Comparison of ENCODE assay signal across 8 cellular contexts in genomic region chr15:57340673-57341259, GRCh38. TPM values are rescaled to one million over a fixed set of nuclear protein-coding genes. Genes with fewer than 3 reads are reported as not detected.
DNase-seq lines count a peak whose midpoint lies in the region; ATAC-seq and TF ChIP-seq lines count a peak whose summit lies in the region.

No MANE protein-coding gene starts in this region.

- H3K4me1 ChIP-seq in Caco-2 (no peaks in the 10 kb centered on the region), HAP-1 (no peaks in the 10 kb centered on the region), heart left ventricle (peaks cover 0 to 24% (median 9%) of the 10 kb centered on the region in 12 donors), prostate gland (replicated peaks) (no peaks in the 10 kb centered on the region)

- POLR2A ChIA-PET in Caco-2 (lab: Charles Lee): no interaction called here

- H3K27ac ChIP-seq in heart left ventricle: no peak overlapping the region
- H3K27ac ChIP-seq in prostate gland: no peak overlapping the region

- CTCF ChIA-PET in Caco-2 (lab: Charles Lee): interaction anchor here (0.6 to 6.0 kb wide), 11 partner anchors 19 to 1057 kb away, joined by 3 to 148 read pairs (median 3); no protein-coding TSS in a partner anchor
- CTCF ChIA-PET in activated naive CD4-positive, alpha-beta T cell treated with anti-CD3 and anti-CD28 coated beads, Interleukin-2, amount 10 ng/mL, durations not matched to agents 7 days and 5 days (lab: Charles Lee): interaction anchor here (0.6 to 7.7 kb wide), 13 partner anchors 12 to 221 kb away, joined by 3 to 93 read pairs (median 3); no protein-coding TSS in a partner anchor

- intact Hi-C loops in Caco-2 (cut with micrococcal nuclease; ENCODE audit: unreplicated experiment): loop anchor here (1.0 to 5.0 kb wide), 5 partner anchors 36 to 202 kb away; partner anchors contain the start of gene CGNL1
- intact Hi-C loops in heart left ventricle (cut with DNase I): loop anchor here (1.0 to 5.0 kb wide), 6 partner anchors 122 to 202 kb away; no protein-coding TSS in a partner anchor
- intact Hi-C loops in prostate gland (cut with DNase I): loop anchor here (2.0 to 5.0 kb wide), 2 partner anchors 188 to 202 kb away; no protein-coding TSS in a partner anchor

- no peaks in the 10 kb centered on the region for H3K9me3 ChIP-seq in Caco-2
- no peaks in the 10 kb centered on the region for H3K9me3 ChIP-seq in HAP-1
- no peaks in the 10 kb centered on the region for H3K9me3 ChIP-seq in heart left ventricle
- H3K9me3 ChIP-seq in prostate gland: no peaks in the 10 kb centered on the region

- peaks cover 6% of the 10 kb centered on the region for H3K4me1 Mint-ChIP-seq in Caco-2 (ENCODE audit: low read depth, unreplicated experiment)
- no peaks in the 10 kb centered on the region for H3K4me1 Mint-ChIP-seq in activated naive CD4-positive, alpha-beta T cell treated with anti-CD3 and anti-CD28 coated beads, Interleukin-2, amount 10 ng/mL, durations not matched to agents 7 days and 5 days

- H3K36me3 ChIP-seq in Caco-2 (ENCODE audit: control insufficient read depth, insufficient read depth, low read length) (no peaks in the 10 kb centered on the region), HAP-1 (replicated peaks) (no peaks in the 10 kb centered on the region), heart left ventricle (no peaks in the 10 kb centered on the region), prostate gland (no peaks in the 10 kb centered on the region)

- no peaks in the 10 kb centered on the region for H3K27me3 ChIP-seq in Caco-2 (replicated peaks; ENCODE audit: control insufficient read depth, insufficient read depth, low read length)
- H3K27me3 ChIP-seq in HAP-1 (ENCODE audit: low read depth): no peaks in the 10 kb centered on the region
- H3K27me3 ChIP-seq in heart left ventricle: no peaks in the 10 kb centered on the region
- H3K27me3 ChIP-seq in prostate gland (replicated peaks; ENCODE audit: insufficient read depth): no peaks in the 10 kb centered on the region

- in situ Hi-C loops in HAP-1 (cut with MboI; ENCODE audit: low sequenced_read_pairs): loop anchor here (5.0 kb wide), 1 partner anchor 192 kb away; no protein-coding TSS in a partner anchor

- no TSS peak for BruUV-seq in Caco-2 (replicated peaks; lab: Mats Ljungman, UMichigan)

- no peak overlapping the region for H3K4me3 ChIP-seq in Caco-2 (ENCODE audit: low read depth, low read length)
- H3K4me3 ChIP-seq in HAP-1: no peak overlapping the region
- H3K4me3 ChIP-seq in heart left ventricle: no peak overlapping the region
- no peak overlapping the region for H3K4me3 ChIP-seq in prostate gland

- no peaks in the 10 kb centered on the region for H3K9me3 Mint-ChIP-seq in Caco-2 (ENCODE audit: unreplicated experiment)
- no peaks in the 10 kb centered on the region for H3K9me3 Mint-ChIP-seq in activated naive CD4-positive, alpha-beta T cell treated with anti-CD3 and anti-CD28 coated beads, Interleukin-2, amount 10 ng/mL, durations not matched to agents 7 days and 5 days

- ATAC-seq in heart left ventricle (peak in 3 of 4 donors; percentile 43 to 61 (median 61)), GM21390 (IDR thresholded peaks at IDR 0.05; ENCODE audit: unreplicated experiment) (no peak)

- TF ChIP-seq CTCF in Caco-2 (IDR thresholded peaks at IDR 0.05; ENCODE audit: insufficient read depth in 1 of 2, low read depth in 1 of 2, low read length in 1 of 2, severe bottlenecking in 1 of 2, unreplicated experiment in 1 of 2) (peak; percentile 81 to 89), heart left ventricle (IDR thresholded peaks at IDR 0.05) (peak; percentile 79 to 98 (median 90)), prostate gland (IDR thresholded peaks at IDR 0.05) (peak; percentile 57 to 91 (median 84))

- TF ChIP-seq POLR2A in heart left ventricle (IDR thresholded peaks at IDR 0.05) (no peak), prostate gland (IDR thresholded peaks at IDR 0.05) (no peak)

- no peak overlapping the region for H3K27ac Mint-ChIP-seq in Caco-2 (ENCODE audit: unreplicated experiment)
- H3K27ac Mint-ChIP-seq in activated naive CD4-positive, alpha-beta T cell treated with anti-CD3 and anti-CD28 coated beads, Interleukin-2, amount 10 ng/mL, durations not matched to agents 7 days and 5 days: no peak overlapping the region

- WGBS in heart left ventricle, 4 donors: 0 to 2% (median 1%) methylated on average over 5 of the region's 5 CpGs
- WGBS in prostate gland: 0% methylated on average over 5 of the region's 5 CpGs

- H3K36me3 Mint-ChIP-seq in Caco-2 (ENCODE audit: insufficient read depth, unreplicated experiment): no peaks in the 10 kb centered on the region
- H3K36me3 Mint-ChIP-seq in activated naive CD4-positive, alpha-beta T cell treated with anti-CD3 and anti-CD28 coated beads, Interleukin-2, amount 10 ng/mL, durations not matched to agents 7 days and 5 days: no peaks in the 10 kb centered on the region

- H3K27me3 Mint-ChIP-seq in Caco-2 (ENCODE audit: insufficient read depth, unreplicated experiment): no peaks in the 10 kb centered on the region
- peaks cover 23% of the 10 kb centered on the region for H3K27me3 Mint-ChIP-seq in activated naive CD4-positive, alpha-beta T cell treated with anti-CD3 and anti-CD28 coated beads, Interleukin-2, amount 10 ng/mL, durations not matched to agents 7 days and 5 days

- DNase-seq in Caco-2 (peak; percentile 61 to 62), HAP-1 (ENCODE audit: low spot score in 2 of 2) (peak; percentile 71 to 77), NCI-H526 treated with DMSO at 0.1 percent for 48 hours (lab: John Stamatoyannopoulos, UW) (peak; percentile 44), heart left ventricle (peak in 3 of 5 donors; percentile 41 to 49 (median 49)), prostate gland (ENCODE audit: low spot score) (peak; percentile 57), 8988T (no peak)
- DNase-seq in activated naive CD4-positive, alpha-beta T cell treated with anti-CD3 and anti-CD28 coated beads, Interleukin-2, amount 10 ng/mL, durations not matched to agents 7 days and 5 days: peak; percentile 51

- H3K4me3 Mint-ChIP-seq in Caco-2 (ENCODE audit: unreplicated experiment): no peak overlapping the region
- H3K4me3 Mint-ChIP-seq in activated naive CD4-positive, alpha-beta T cell treated with anti-CD3 and anti-CD28 coated beads, Interleukin-2, amount 10 ng/mL, durations not matched to agents 7 days and 5 days: no peak overlapping the region

RNA-seq across cellular contexts. Expression of gene CGNL1, which starts 35.5 kb away (rescaled TPM):
- 8.3 and 9.4 TPM in 2 replicates for total RNA-seq in Caco-2 (2022)
- 10 to 100 TPM; 16.9 to 40.0 (median 23.7) TPM for total RNA-seq in heart left ventricle
- 1 to 10 TPM; 3.8 to 4.9 TPM for polyA plus RNA-seq in heart left ventricle
- total RNA-seq in prostate gland: 10 to 100 TPM; 49.0 to 65.6 TPM
